Comparison of ENCODE assay signal across 23 cellular contexts in the genomic region with DNA sequence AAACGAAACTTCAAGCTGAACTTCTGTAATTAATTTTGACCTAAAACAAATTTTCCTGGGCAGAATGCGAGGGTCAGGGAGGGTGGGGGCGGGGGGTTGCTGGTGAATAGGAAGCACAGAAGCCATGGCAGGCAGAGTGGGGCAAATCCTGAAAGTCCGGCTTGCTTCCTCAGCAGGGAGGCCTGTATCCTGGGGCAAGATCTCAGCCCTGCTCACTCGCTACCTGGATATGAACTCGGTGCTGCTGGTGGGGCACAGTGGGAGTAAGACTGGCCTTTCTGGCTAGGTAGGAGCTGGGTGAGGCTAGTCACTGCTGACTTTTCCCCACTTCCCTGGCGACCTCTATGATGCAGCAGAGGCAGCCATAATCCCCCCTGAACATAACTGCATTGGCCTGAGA.
"Had no signal": no experiment of that assay in that cellular context is flagged by ENCODE, and none has a peak within 500 bp of the region (broad histone marks: within the 10 kb centered on the region; RNA-seq: fewer than 3 reads in every experiment).

No MANE protein-coding gene starts in this region.

- H3K9me3 Mint-ChIP-seq: naive thymus-derived CD8-positive, alpha-beta T cell; nephron progenitor cell; stimulated activated naive CD8-positive, alpha-beta T cell treated with anti-CD3 and anti-CD28 coated beads, Interleukin-15, amount 100 ng/mL, for 72 hours had no signal

- H3K27me3 Mint-ChIP-seq: naive thymus-derived CD8-positive, alpha-beta T cell; stimulated activated naive CD8-positive, alpha-beta T cell treated with anti-CD3 and anti-CD28 coated beads, Interleukin-15, amount 100 ng/mL, for 72 hours had no signal

- H3K27ac ChIP-seq: dorsolateral prefrontal cortex, esophagus muscularis mucosa, foreskin keratinocyte, gastroesophageal sphincter, heart left ventricle, hepatocyte, left lung, neutrophil, pancreas, right lobe of liver, suprapubic skin, vagina had no signal

- H3K4me3 Mint-ChIP-seq: naive thymus-derived CD8-positive, alpha-beta T cell; nephron progenitor cell; stimulated activated naive CD8-positive, alpha-beta T cell treated with anti-CD3 and anti-CD28 coated beads, Interleukin-15, amount 100 ng/mL, for 72 hours had no signal

- H3K4me3 ChIP-seq: dorsolateral prefrontal cortex, esophagus muscularis mucosa, gastroesophageal sphincter, heart left ventricle, hepatocyte, left lung, pancreas, right lobe of liver, suprapubic skin, vagina had no signal

- H3K9me3 ChIP-seq: esophagus muscularis mucosa, gastroesophageal sphincter, neutrophil, pancreas, right lobe of liver, suprapubic skin, vagina had no signal

- H3K4me1 Mint-ChIP-seq: naive thymus-derived CD8-positive, alpha-beta T cell; nephron progenitor cell; stimulated activated naive CD8-positive, alpha-beta T cell treated with anti-CD3 and anti-CD28 coated beads, Interleukin-15, amount 100 ng/mL, for 72 hours had no signal

- H3K4me2 ChIP-seq: hepatocyte had no signal

- H3K36me3 ChIP-seq: esophagus muscularis mucosa, gastroesophageal sphincter, heart left ventricle, left lung, neutrophil, pancreas, right lobe of liver, suprapubic skin, vagina had no signal

- H3K27me3 ChIP-seq: dorsolateral prefrontal cortex, esophagus muscularis mucosa, foreskin keratinocyte, gastroesophageal sphincter, heart left ventricle, hepatocyte, left lung, neutrophil, right lobe of liver, suprapubic skin, vagina had no signal

- ATAC-seq: foreskin keratinocyte; gastroesophageal sphincter; heart left ventricle; left cardiac atrium; left lung; naive thymus-derived CD8-positive, alpha-beta T cell; pancreas; right lobe of liver; stimulated activated naive CD8-positive, alpha-beta T cell treated with anti-CD3 and anti-CD28 coated beads, Interleukin-15, amount 100 ng/mL, for 72 hours had no signal

- H3K79me2 ChIP-seq: hepatocyte had no signal

- DNase-seq: dorsolateral prefrontal cortex; effector CD4-positive, alpha-beta T cell; foreskin keratinocyte; heart left ventricle; left cardiac atrium; naive thymus-derived CD8-positive, alpha-beta T cell; nephron progenitor cell; pancreas; right lobe of liver; small intestine; stimulated activated CD4-positive, alpha-beta T cell treated with anti-CD3 and anti-CD28 coated beads, Interleukin-12 subunit alpha, Interleukin-12 subunit beta, amount 100 ng/mL, for 4 hours; stimulated activated CD4-positive, alpha-beta T cell treated with anti-CD3 and anti-CD28 coated beads, Interleukin-1b, Interleukin-23, amount 100 ng/mL, for 48 hours; stimulated activated CD4-positive, alpha-beta T cell treated with anti-CD3 and anti-CD28 coated beads, Interleukin-4, amount 100 ng/mL, for 1 hour; stimulated activated CD8-positive, alpha-beta memory T cell treated with anti-CD3 and anti-CD28 coated beads, Interleukin-4, amount 100 ng/mL, for 48 hours; stimulated activated naive CD4-positive, alpha-beta T cell; stimulated activated naive CD8-positive, alpha-beta T cell treated with anti-CD3 and anti-CD28 coated beads, Interleukin-15, amount 100 ng/mL, for 72 hours had no signal

- H3K4me1 ChIP-seq: esophagus muscularis mucosa, foreskin keratinocyte, gastroesophageal sphincter, heart left ventricle, left lung, pancreas, right lobe of liver, suprapubic skin, vagina had no signal

- H2AFZ ChIP-seq: hepatocyte had no signal

- H3K27ac Mint-ChIP-seq: nephron progenitor cell; stimulated activated naive CD8-positive, alpha-beta T cell treated with anti-CD3 and anti-CD28 coated beads, Interleukin-15, amount 100 ng/mL, for 72 hours had no signal

- H3K36me3 Mint-ChIP-seq: naive thymus-derived CD8-positive, alpha-beta T cell had no signal
